ENCODE assay signal across 28 cellular contexts in genomic region chr12:86261606-86262005, GRCh38. TPM values are rescaled to one million over a fixed set of nuclear protein-coding genes. Genes with fewer than 3 reads are reported as not detected.
"Had no signal": no experiment of that assay in that cellular context is flagged by ENCODE, and none has a peak within 500 bp of the region (broad histone marks: within the 10 kb centered on the region; RNA-seq: fewer than 3 reads in every experiment).

No MANE protein-coding gene starts in this region.

- H3K4me3 ChIP-seq: colonic mucosa, dorsolateral prefrontal cortex, esophagus squamous epithelium, gastroesophageal sphincter, lower lobe of right lung, sigmoid colon, smooth muscle cell, stomach, suprapubic skin, uterus had no signal

- H3K27ac ChIP-seq: colonic mucosa, dorsolateral prefrontal cortex, esophagus squamous epithelium, gastroesophageal sphincter, lower lobe of right lung, sigmoid colon, stomach, suprapubic skin, uterus had no signal

- DNase-seq: activated CD4-positive, alpha-beta memory T cell treated with anti-CD3 and anti-CD28 coated beads for 36 hours; activated CD4-positive, alpha-beta T cell treated with anti-CD3 and anti-CD28 coated beads for 48 hours; activated CD4-positive, CD25-positive, alpha-beta regulatory T cell; activated naive CD4-positive, alpha-beta T cell treated with Interleukin-2 at 50 U/mL for 16 hours; activated naive CD8-positive, alpha-beta T cell treated with anti-CD3 and anti-CD28 coated beads for 36 hours; activated T-cell treated with anti-CD3 and anti-CD28 coated beads, Interleukin-2, amount 50 U/mL, for 48 hours; colonic mucosa; dorsolateral prefrontal cortex; effector memory CD8-positive, alpha-beta T cell; esophagus squamous epithelium; head of caudate nucleus; hypothalamus; lower lobe of right lung; naive B cell; nucleus accumbens; retina; sigmoid colon; stimulated activated CD4-positive, alpha-beta T cell treated with anti-CD3 and anti-CD28 coated beads, Interleukin-15, amount 100 ng/mL, for 24 hours; stomach; T1000; trophoblast cell; uterus had no signal

- H3K4me2 ChIP-seq: smooth muscle cell had no signal

- H3K9me3 ChIP-seq: colonic mucosa, esophagus squamous epithelium, gastroesophageal sphincter, lower lobe of right lung, sigmoid colon, stomach, suprapubic skin, uterus had no signal

- H3K4me1 ChIP-seq: colonic mucosa, gastroesophageal sphincter, lower lobe of right lung, sigmoid colon, uterus had no signal

- H3K36me3 ChIP-seq: colonic mucosa, esophagus squamous epithelium, gastroesophageal sphincter, lower lobe of right lung, sigmoid colon, stomach, suprapubic skin, uterus had no signal

- H3K27me3 ChIP-seq: colonic mucosa, dorsolateral prefrontal cortex, sigmoid colon, stomach, uterus had no signal

- ATAC-seq: effector memory CD8-positive, alpha-beta T cell; gastroesophageal sphincter; left lobe of liver; lower lobe of right lung; stimulated activated memory B cell treated with anti-CD40 and anti-IgM and Interleukin-4, amounts not matched to agents 10 μg/mL and 1 μg/mL and 100 μg/mL, for 72 hours had no signal

RNA-seq across cellular contexts. Expression of gene MGAT4C, which starts 5.4 kb away (rescaled TPM):
- total RNA-seq: activated CD4-positive, alpha-beta memory T cell treated with anti-CD3 and anti-CD28 coated beads for 36 hours; activated naive CD8-positive, alpha-beta T cell treated with anti-CD3 and anti-CD28 coated beads for 36 hours; left lobe of liver had no signal
- polyA plus RNA-seq: keratinocyte, smooth muscle cell had no signal
